10 cellular contexts compared by ENCODE assay signal in genomic region chr2:9799011-9799596, GRCh38. TPM values are rescaled to one million over a fixed set of nuclear protein-coding genes. Genes with fewer than 3 reads are reported as not detected.
DNase-seq lines count a peak whose midpoint lies in the region; ATAC-seq and TF ChIP-seq lines count a peak whose summit lies in the region.
"Had no signal": no experiment of that assay in that cellular context is flagged by ENCODE, and none has a peak within 500 bp of the region (broad histone marks: within the 10 kb centered on the region; RNA-seq: fewer than 3 reads in every experiment).

No MANE protein-coding gene starts in this region.

- no peak overlapping the region for H3K9ac ChIP-seq in trophoblast cell (ENCODE audit: low read length)
- H3K9ac ChIP-seq: parathyroid adenoma had no signal

- H3K9me3 ChIP-seq in trophoblast cell (ENCODE audit: insufficient read depth, low read depth, low read length): no peaks in the 10 kb centered on the region

- H3K9me3 Mint-ChIP-seq in activated B cell treated with CpG ODN at 0.5 μM for 24 hours: no peaks in the 10 kb centered on the region
- H3K9me3 Mint-ChIP-seq: HFFc6 had no signal

- peak overlapping the region; percentile 24 for H4K8ac ChIP-seq in trophoblast cell (ENCODE audit: low read depth, low read length)

- no peaks in the 10 kb centered on the region for H3K36me3 Mint-ChIP-seq in activated B cell treated with CpG ODN at 0.5 μM for 24 hours (ENCODE audit: low read depth)

- H3K4ac ChIP-seq in trophoblast cell (ENCODE audit: low read depth, low read length): peak overlapping the region; percentile 24

- peak overlapping the region; percentile 24 for H4K12ac ChIP-seq in trophoblast cell (ENCODE audit: low read depth, low read length)

- peak overlapping the region; percentile 65 for H2BK5ac ChIP-seq in trophoblast cell (ENCODE audit: low read depth, low read length, poor library complexity)

- WGBS in trophoblast cell (ENCODE audit: extremely low coverage, insufficient coverage, insufficient read length): no CpG with 5 or more reads among the region's 11 CpGs

- H2AFZ ChIP-seq in trophoblast cell (ENCODE audit: insufficient read depth, low read length, poor library complexity): peak overlapping the region; percentile 13

- H3K27me3 ChIP-seq in trophoblast cell (ENCODE audit: insufficient read depth, low read length): no peaks in the 10 kb centered on the region

- no peaks in the 10 kb centered on the region for H3K36me3 ChIP-seq in trophoblast cell (ENCODE audit: control insufficient read depth in 1 of 2, insufficient read depth in 2 of 2, low read length in 2 of 2)

- H3K27ac Mint-ChIP-seq in activated B cell treated with CpG ODN at 0.5 μM for 24 hours: no peak overlapping the region

- peaks cover 6% of the 10 kb centered on the region for H3K27me3 Mint-ChIP-seq in activated B cell treated with CpG ODN at 0.5 μM for 24 hours

- peak overlapping the region; percentile 50 for H3K4me3 Mint-ChIP-seq in activated B cell treated with CpG ODN at 0.5 μM for 24 hours

- peaks cover 6% of the 10 kb centered on the region for H3K79me2 ChIP-seq in trophoblast cell (ENCODE audit: control insufficient read depth, insufficient read depth, low read length, poor library complexity)
- H3K79me2 ChIP-seq: parathyroid adenoma had no signal

- no peak for DNase-seq in activated CD4-positive, CD25-positive, alpha-beta regulatory T cell treated with anti-CD3 and anti-CD28 coated beads, Interleukin-2, amount 50 U/mL, for 72 hours
- DNase-seq in activated B cell treated with CpG ODN at 0.5 μM for 24 hours (no peak), trophoblast cell (peak; percentile 48 to 81), NCI-H510A (lab: John Stamatoyannopoulos, UW) (no peak), NAMALWA (ENCODE audit: low spot score) (no peak), COLO668 (lab: John Stamatoyannopoulos, UW; ENCODE audit: unreplicated experiment) (no peak)

- peak overlapping the region; percentile 89 for H2BK120ac ChIP-seq in trophoblast cell (ENCODE audit: insufficient read depth, low read length, poor library complexity)

- H3K14ac ChIP-seq in trophoblast cell (ENCODE audit: low read length): peak overlapping the region; percentile 65

- ATAC-seq in activated CD4-positive, CD25-positive, alpha-beta regulatory T cell treated with anti-CD3 and anti-CD28 coated beads, Interleukin-2, amount 50 U/mL, for 24 hours: peak; percentile 17 to 22
- ATAC-seq in HG03196 (IDR thresholded peaks at IDR 0.05; ENCODE audit: unreplicated experiment) (peak; percentile 18), activated B cell treated with CpG ODN at 0.5 μM for 24 hours (ENCODE audit: low read depth) (peak; percentile 7)

- H4K91ac ChIP-seq in trophoblast cell (ENCODE audit: low read depth, low read length): peak overlapping the region; percentile 93

- H3K4me2 ChIP-seq in trophoblast cell (ENCODE audit: low read length): no peak overlapping the region

- peaks cover 24% of the 10 kb centered on the region for H3K4me1 Mint-ChIP-seq in activated B cell treated with CpG ODN at 0.5 μM for 24 hours

- POLR2A ChIA-PET in activated B cell treated with CpG ODN at 0.5 μM for 24 hours (lab: Charles Lee): no interaction called here

- peaks cover 31% of the 10 kb centered on the region for H3K79me1 ChIP-seq in trophoblast cell (ENCODE audit: low read length)

- H3K27ac ChIP-seq in trophoblast cell (ENCODE audit: low read depth, low read length): peak overlapping the region; percentile 67
- H3K27ac ChIP-seq: parathyroid adenoma had no signal

- H2BK12ac ChIP-seq in trophoblast cell (ENCODE audit: low read length): peak overlapping the region; percentile 41

- peaks cover 39 to 46% of the 10 kb centered on the region in 2 experiments for H3K4me1 ChIP-seq in trophoblast cell (ENCODE audit: control insufficient read depth in 1 of 2, insufficient read depth in 2 of 2, low read length in 2 of 2)
- H3K4me1 ChIP-seq: parathyroid adenoma had no signal

- no peak overlapping the region for H3K23ac ChIP-seq in trophoblast cell (ENCODE audit: low read length)

- no peak for TF ChIP-seq CTCF in activated B cell treated with CpG ODN at 0.5 μM for 24 hours (IDR thresholded peaks at IDR 0.05)

- peak overlapping the region; percentile 16 for H2AK5ac ChIP-seq in trophoblast cell (ENCODE audit: low read length)

- CTCF ChIA-PET in activated B cell treated with CpG ODN at 0.5 μM for 24 hours (lab: Charles Lee): interaction anchor here (0.6 to 2.0 kb wide), 7 partner anchors 10 to 636 kb away, joined by 3 to 18 read pairs (median 4); no protein-coding TSS in a partner anchor

- H3K18ac ChIP-seq in trophoblast cell (ENCODE audit: low read length): peak overlapping the region; percentile 66

- H3K4me3 ChIP-seq in trophoblast cell (ENCODE audit: low read depth, low read length): no peak overlapping the region

- intact Hi-C loops in activated B cell treated with CpG ODN at 0.5 μM for 24 hours (cut with micrococcal nuclease): loop anchor here (1.0 kb wide), 3 partner anchors 44 to 657 kb away; partner anchors contain the start of gene TAF1B

RNA-seq across cellular contexts. Expression of gene TAF1B, which starts 44.2 kb away (rescaled TPM):
- total RNA-seq in activated B cell treated with CpG ODN at 0.5 μM for 24 hours: 26.4 and 28.7 TPM in 2 replicates
- 20.9 and 23.2 TPM in 2 replicates for polyA plus RNA-seq in trophoblast cell (2013)

Comparison
In these comparisons a context has a peak if more than half of its experiments do, and no peak if none do; other contexts are left out.
1. DNase-seq: peak in trophoblast cell (2 of 2); none in activated CD4-positive, CD25-positive, alpha-beta regulatory T cell treated with anti-CD3 and anti-CD28 coated beads, Interleukin-2, amount 50 U/mL, for 72 hours (single experiment), activated B cell treated with CpG ODN at 0.5 μM for 24 hours (single experiment), NCI-H510A (single experiment), NAMALWA (single experiment) and COLO668 (single experiment).
2. Peak in every context shown above with its lines, with median percentiles within 50 percentile points of each other: ATAC-seq.